Comparison of ENCODE assay signal across 7 cellular contexts in the genomic region with DNA sequence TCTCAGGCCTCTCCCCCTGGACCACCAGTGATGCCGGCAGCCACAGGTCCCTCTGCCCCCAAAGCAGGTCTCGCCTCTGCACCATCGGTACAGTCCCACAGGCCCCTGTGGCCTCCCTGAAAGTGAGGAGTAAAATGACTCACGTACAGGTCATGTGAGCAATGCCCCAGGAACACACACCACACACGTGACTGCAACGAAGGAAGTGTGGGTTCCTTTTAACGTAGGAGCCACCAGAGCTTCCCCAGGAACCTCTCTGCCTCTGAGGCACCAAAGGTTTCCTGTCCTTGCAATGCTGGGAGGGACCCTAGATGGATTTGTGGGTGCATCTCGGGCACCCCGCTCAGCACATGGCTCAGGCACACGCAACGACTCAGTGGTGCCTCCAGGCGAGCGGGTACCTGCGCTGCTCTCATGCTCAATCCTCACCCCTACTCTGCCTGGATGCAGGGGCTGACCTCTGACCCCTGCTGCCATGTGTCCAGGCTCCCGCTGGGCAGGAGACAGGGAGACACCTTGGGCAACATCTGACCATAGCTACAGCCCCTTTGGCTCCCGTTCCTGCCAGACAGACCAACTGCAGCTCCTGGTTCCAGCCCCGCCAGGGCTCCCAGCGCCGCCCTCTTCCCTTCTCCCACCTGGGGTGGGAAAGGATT.
DNase-seq lines count a peak whose midpoint lies in the region; TF ChIP-seq lines count a peak whose summit lies in the region.

No MANE protein-coding gene starts in this region.

- H3K4me1 ChIP-seq in endodermal cell (ENCODE audit: control insufficient read depth, insufficient read depth, low read length), result no peaks in the 10 kb centered on the region

- 90 to 93% methylated on average over 5 to 19 of the region's 19 CpGs for WGBS in endodermal cell (ENCODE audit: insufficient coverage in 1 of 2, insufficient read length in 1 of 2), 2 experiments

- no peaks in the 10 kb centered on the region for H3K36me3 Mint-ChIP-seq in endodermal cell (ENCODE audit: low read depth)

- peak overlapping the region; percentile 3; the same call in 1 of the 2 replicates for H3K4me3 ChIP-seq in Jurkat, Clone E6-1 (ENCODE audit: low read length)
- H3K4me3 ChIP-seq in fibroblast of villous mesenchyme (ENCODE audit: low read depth, low read length), result no peak overlapping the region
- no peak overlapping the region for H3K4me3 ChIP-seq in endodermal cell (ENCODE audit: low read length)

- no peaks in the 10 kb centered on the region for H3K36me3 ChIP-seq in endodermal cell (ENCODE audit: control insufficient read depth, insufficient read depth, low read length)

- no peak overlapping the region for H3K4me3 Mint-ChIP-seq in endodermal cell

- TF ChIP-seq CTCF in fibroblast of villous mesenchyme (IDR thresholded peaks at IDR 0.05; ENCODE audit: insufficient read depth, low read depth, low read length) (no peak), endodermal cell (conservative IDR thresholded peaks at IDR 0.05) (no peak)

- no peaks in the 10 kb centered on the region for H3K27me3 ChIP-seq in endodermal cell (ENCODE audit: control insufficient read depth, insufficient read depth, low read length, poor library complexity, severe bottlenecking)

- no peak overlapping the region for H3K9ac ChIP-seq in endodermal cell (ENCODE audit: extremely low read depth, low read length, poor library complexity, severe bottlenecking)

- H3K4me1 Mint-ChIP-seq in endodermal cell, result peaks cover 13% of the 10 kb centered on the region

- POLR2A ChIA-PET in HEK293T (lab: Yijun Ruan, JAX), result no interaction called here

- H3K27ac Mint-ChIP-seq in endodermal cell, result no peak overlapping the region

- no peak overlapping the region for H3K27ac ChIP-seq in endodermal cell (ENCODE audit: low read depth, low read length)

- peak; percentile 74 for DNase-seq in Jurkat, Clone E6-1 (ENCODE audit: low read depth, low spot score)
- DNase-seq in activated CD8-positive, alpha-beta memory T cell treated with anti-CD3 and anti-CD28 coated beads for 48 hours (ENCODE audit: low read depth in 2 of 3, low spot score in 2 of 3), result peak in 2 of 3 experiments; percentile 31 to 44
- peak; percentile 43 for DNase-seq in fibroblast of villous mesenchyme (ENCODE audit: low read depth)
- peak; percentile 47 to 63 for DNase-seq in stimulated activated CD8-positive, alpha-beta memory T cell treated with anti-CD3 and anti-CD28 coated beads, Interleukin-15, amount 100 ng/mL, for 48 hours (ENCODE audit: low read depth in 2 of 2)
- no peak for DNase-seq in HEK293T (ENCODE audit: extremely low spot score)
- DNase-seq in NCI-H1417 (lab: John Stamatoyannopoulos, UW), result no peak
- no peak for DNase-seq in endodermal cell

- no peaks in the 10 kb centered on the region for H3K9me3 ChIP-seq in endodermal cell (ENCODE audit: control insufficient read depth, low read length)

- H3K9me3 Mint-ChIP-seq in endodermal cell, result no peaks in the 10 kb centered on the region

- peaks cover under 1% of the 10 kb centered on the region for H3K27me3 Mint-ChIP-seq in endodermal cell (ENCODE audit: insufficient read depth)

- CTCF ChIA-PET in HEK293T (lab: Yijun Ruan, JAX), result interaction anchor here (0.6 kb wide), 1 partner anchor 773 kb away, joined by 4 read pairs; no protein-coding TSS in a partner anchor

TF ChIP-seq in HEK293T, 16 proteins besides CTCF, POLR2A, EP300 and RAD21:
- TF ChIP-seq CTBP1 (IDR thresholded peaks at IDR 0.05; ENCODE audit: borderline replicate concordance), result no peak
- TF ChIP-seq ZNF384 (IDR thresholded peaks at IDR 0.05), result no peak
- TF ChIP-seq, protein P1, sequence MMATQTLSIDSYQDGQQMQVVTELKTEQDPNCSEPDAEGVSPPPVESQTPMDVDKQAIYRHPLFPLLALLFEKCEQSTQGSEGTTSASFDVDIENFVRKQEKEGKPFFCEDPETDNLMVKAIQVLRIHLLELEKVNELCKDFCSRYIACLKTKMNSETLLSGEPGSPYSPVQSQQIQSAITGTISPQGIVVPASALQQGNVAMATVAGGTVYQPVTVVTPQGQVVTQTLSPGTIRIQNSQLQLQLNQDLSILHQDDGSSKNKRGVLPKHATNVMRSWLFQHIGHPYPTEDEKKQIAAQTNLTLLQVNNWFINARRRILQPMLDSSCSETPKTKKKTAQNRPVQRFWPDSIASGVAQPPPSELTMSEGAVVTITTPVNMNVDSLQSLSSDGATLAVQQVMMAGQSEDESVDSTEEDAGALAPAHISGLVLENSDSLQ (IDR thresholded peaks at IDR 0.05), result no peak
TF ChIP-seq in HEK293T: peak in this region for 0.

Comparison
In these comparisons a context has a peak if more than half of its experiments do, and no peak if none do; other contexts are left out.
1. DNase-seq: peak in Jurkat, Clone E6-1 (single experiment), activated CD8-positive, alpha-beta memory T cell treated with anti-CD3 and anti-CD28 coated beads for 48 hours (2 of 3), fibroblast of villous mesenchyme (single experiment) and stimulated activated CD8-positive, alpha-beta memory T cell treated with anti-CD3 and anti-CD28 coated beads, Interleukin-15, amount 100 ng/mL, for 48 hours (2 of 2); none in HEK293T (single experiment), NCI-H1417 (0 of 3) and endodermal cell (single experiment).